Comparison of ENCODE assay signal across 14 cellular contexts in genomic region chr5:170639221-170639925, GRCh38.
"Had no signal": no experiment of that assay in that cellular context is flagged by ENCODE, and none has a peak within 500 bp of the region (broad histone marks: within the 10 kb centered on the region; RNA-seq: fewer than 3 reads in every experiment).

No MANE protein-coding gene starts in this region.

- H3K27me3 ChIP-seq: right lobe of liver had no signal

- H2AFZ ChIP-seq: parathyroid adenoma had no signal

- H3K4me3 ChIP-seq: dorsolateral prefrontal cortex, heart right ventricle, left ventricle myocardium inferior, lower lobe of right lung, prostate gland, right lobe of liver, skin epidermis, stomach, thoracic aorta had no signal

- H3K4me3 Mint-ChIP-seq: immature natural killer cell; memory B cell; natural killer cell treated with Interleukin-12 subunit alpha and Interleukin-12 subunit beta and Interleukin-15 and Interleukin-18, amount 100 ng/mL, for 72 hours had no signal

- H3K79me2 ChIP-seq: parathyroid adenoma had no signal

- H3K9me3 ChIP-seq: heart right ventricle, left ventricle myocardium inferior, lower lobe of right lung, prostate gland, right lobe of liver, stomach, thoracic aorta had no signal

- H3K27ac Mint-ChIP-seq: immature natural killer cell; memory B cell; natural killer cell treated with Interleukin-12 subunit alpha and Interleukin-12 subunit beta and Interleukin-15 and Interleukin-18, amount 100 ng/mL, for 72 hours had no signal

- H3K36me3 Mint-ChIP-seq: immature natural killer cell; memory B cell; natural killer cell treated with Interleukin-12 subunit alpha and Interleukin-12 subunit beta and Interleukin-15 and Interleukin-18, amount 100 ng/mL, for 72 hours had no signal

- DNase-seq: cortex of kidney, lower lobe of right lung had no signal

- H3K9me3 Mint-ChIP-seq: memory B cell; natural killer cell treated with Interleukin-12 subunit alpha and Interleukin-12 subunit beta and Interleukin-15 and Interleukin-18, amount 100 ng/mL, for 72 hours had no signal

- H3K4me1 ChIP-seq: prostate gland, right lobe of liver had no signal

- H3K27ac ChIP-seq: dorsolateral prefrontal cortex, heart right ventricle, left ventricle myocardium inferior, lower lobe of right lung, parathyroid adenoma, prostate gland, right lobe of liver, skin epidermis, stomach, thoracic aorta had no signal

- H3K36me3 ChIP-seq: heart right ventricle, left ventricle myocardium inferior, lower lobe of right lung, prostate gland, right lobe of liver, stomach, thoracic aorta had no signal
